ENCODE assay signal across 17 cellular contexts in the genomic region with DNA sequence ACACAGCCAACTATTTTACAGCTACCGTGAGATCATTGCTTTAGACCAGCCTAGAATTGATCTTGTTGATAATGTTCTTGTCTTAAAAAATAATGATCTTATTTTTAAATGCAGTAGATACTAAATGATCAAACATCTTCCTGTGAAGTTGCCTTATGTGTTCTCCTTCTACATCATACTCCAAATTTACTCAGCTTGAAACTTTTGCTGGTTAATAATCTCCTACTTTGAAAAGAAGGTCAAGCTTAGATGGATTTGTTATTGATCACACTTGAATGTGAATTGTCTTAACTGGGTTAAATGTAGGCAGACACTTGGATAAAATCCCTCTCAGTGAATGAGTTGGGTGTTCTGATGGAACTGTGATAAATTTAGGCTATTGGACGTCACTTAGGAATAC.
DNase-seq lines count a peak whose midpoint lies in the region; ATAC-seq and TF ChIP-seq lines count a peak whose summit lies in the region.
"Had no signal": no experiment of that assay in that cellular context is flagged by ENCODE, and none has a peak within 500 bp of the region (broad histone marks: within the 10 kb centered on the region; RNA-seq: fewer than 3 reads in every experiment).

No MANE protein-coding gene starts in this region.

- no peak overlapping the region for H2AK5ac ChIP-seq in neuronal stem cell (ENCODE audit: low read depth, low read length)

- H3K4me3 Mint-ChIP-seq in glutamatergic neuron (ENCODE audit: unreplicated experiment), result no peak overlapping the region
- H3K4me3 Mint-ChIP-seq: CD4-positive, alpha-beta T cell; CD8-positive, alpha-beta T cell had no signal

- H3K4ac ChIP-seq in neuronal stem cell (ENCODE audit: low read length), result no peak overlapping the region

- WGBS in smooth muscle cell (ENCODE audit: low lambda C conversion rate), result 76% methylated on average over 2 of the region's 2 CpGs
- no CpG with 5 or more reads among the region's 2 CpGs for WGBS in neuronal stem cell (ENCODE audit: extremely low coverage in 2 of 2, insufficient read length in 2 of 2, insufficient replicate concordance in 1 of 2), 2 donors
- 78% methylated on average over 2 of the region's 2 CpGs for WGBS in mammary epithelial cell (ENCODE audit: low coverage, missing lambda C conversion rate)

- no peaks in the 10 kb centered on the region for H3K4me1 Mint-ChIP-seq in glutamatergic neuron (ENCODE audit: low read depth, unreplicated experiment)

- peaks cover 4% of the 10 kb centered on the region for H3K9me3 Mint-ChIP-seq in glutamatergic neuron (ENCODE audit: unreplicated experiment)
- H3K9me3 Mint-ChIP-seq: CD4-positive, alpha-beta T cell; CD8-positive, alpha-beta T cell had no signal

- H3K36me3 ChIP-seq in smooth muscle cell (ENCODE audit: low read depth) (no peaks in the 10 kb centered on the region), neuronal stem cell (replicated peaks in 1 of 2; ENCODE audit: control insufficient read depth in 2 of 2, insufficient read depth in 2 of 2, low read length in 2 of 2) (no peaks in the 10 kb centered on the region), mammary epithelial cell (ENCODE audit: insufficient read depth, low read length) (no peaks in the 10 kb centered on the region)
- H3K36me3 ChIP-seq: BE2C; BLaER1 treated with 17β-estradiol and CSF1 and Interleukin-3, amounts not matched to agents 10 nM and 100 nM had no signal

- H2BK5ac ChIP-seq in neuronal stem cell (ENCODE audit: low read length), result no peak overlapping the region

- H3K79me1 ChIP-seq in neuronal stem cell (ENCODE audit: low read depth, low read length), result no peaks in the 10 kb centered on the region

- dilution Hi-C loops in mammary epithelial cell (cut with HindIII; ENCODE audit: low sequenced_read_pairs), result no loop called here

- no peak overlapping the region for H3K27ac Mint-ChIP-seq in glutamatergic neuron (ENCODE audit: unreplicated experiment)
- H3K27ac Mint-ChIP-seq: CD4-positive, alpha-beta T cell; CD8-positive, alpha-beta T cell had no signal

- H3K9me3 ChIP-seq in smooth muscle cell (replicated peaks; ENCODE audit: low read depth) (no peaks in the 10 kb centered on the region), neuronal stem cell (replicated peaks in 1 of 2; ENCODE audit: control insufficient read depth in 2 of 2, insufficient read depth in 1 of 2, low read depth in 1 of 2, low read length in 2 of 2) (no peaks in the 10 kb centered on the region), mammary epithelial cell (replicated peaks; ENCODE audit: insufficient read depth, low read length) (no peaks in the 10 kb centered on the region)
- H3K9me3 ChIP-seq: BE2C; BLaER1 treated with 17β-estradiol and CSF1 and Interleukin-3, amounts not matched to agents 10 nM and 100 nM; Caco-2 had no signal

- no peaks in the 10 kb centered on the region for H3K27me3 Mint-ChIP-seq in glutamatergic neuron (ENCODE audit: unreplicated experiment)

- no peak overlapping the region for H3K14ac ChIP-seq in neuronal stem cell (ENCODE audit: low read length)

- H4K8ac ChIP-seq in neuronal stem cell (ENCODE audit: low read depth, low read length), result no peak overlapping the region

- H3K4me3 ChIP-seq in smooth muscle cell, result no peak overlapping the region
- no peak overlapping the region for H3K4me3 ChIP-seq in neuronal stem cell (ENCODE audit: low read length in 2 of 2)
- H3K4me3 ChIP-seq in mammary epithelial cell (replicated peaks in 1 of 3; ENCODE audit: insufficient read depth in 1 of 3, low read depth in 2 of 3, low read length in 3 of 3), result no peak overlapping the region
- H3K4me3 ChIP-seq: BLaER1 treated with 17β-estradiol and CSF1 and Interleukin-3, amounts not matched to agents 10 nM and 100 nM had no signal

- peak; percentile 82 for ATAC-seq in GM18508 (IDR thresholded peaks at IDR 0.05; ENCODE audit: insufficient read depth, unreplicated experiment)
- ATAC-seq in GM18907 (IDR thresholded peaks at IDR 0.05; ENCODE audit: unreplicated experiment), result peak; percentile 70
- ATAC-seq: CD8-positive, alpha-beta T cell had no signal

- H2BK12ac ChIP-seq in neuronal stem cell (ENCODE audit: low read length), result no peak overlapping the region

- H3K9ac ChIP-seq in smooth muscle cell (ENCODE audit: low read depth) (no peak overlapping the region), neuronal stem cell (ENCODE audit: low read depth, low read length, poor library complexity) (no peak overlapping the region), mammary epithelial cell (ENCODE audit: insufficient read depth, low read length) (no peak overlapping the region)
- H3K9ac ChIP-seq: BLaER1 treated with 17β-estradiol and CSF1 and Interleukin-3, amounts not matched to agents 10 nM and 100 nM had no signal

- H4K91ac ChIP-seq in neuronal stem cell (ENCODE audit: low read depth, low read length, poor library complexity), result no peak overlapping the region

- H3K79me2 ChIP-seq in smooth muscle cell (ENCODE audit: low read depth) (no peaks in the 10 kb centered on the region), mammary epithelial cell (ENCODE audit: insufficient read depth, low read length) (no peaks in the 10 kb centered on the region)

- H2BK120ac ChIP-seq in neuronal stem cell (ENCODE audit: low read depth, low read length), result no peak overlapping the region

- H3K27me3 ChIP-seq in smooth muscle cell (ENCODE audit: low read depth) (no peaks in the 10 kb centered on the region), neuronal stem cell (ENCODE audit: control insufficient read depth in 3 of 3, insufficient read depth in 3 of 3, low read depth in 1 of 3, low read length in 3 of 3) (no peaks in the 10 kb centered on the region), mammary epithelial cell (ENCODE audit: insufficient read depth, low read length) (no peaks in the 10 kb centered on the region)
- H3K27me3 ChIP-seq: BLaER1 treated with 17β-estradiol and CSF1 and Interleukin-3, amounts not matched to agents 10 nM and 100 nM had no signal

- CTCF ChIA-PET in mammary epithelial cell (lab: Charles Lee; ENCODE audit: low non-redundant PET), result interaction anchor here (0.5 kb wide), 1 partner anchor 90 kb away, joined by 5 read pairs; no protein-coding TSS in a partner anchor

- H3K27ac ChIP-seq in smooth muscle cell (ENCODE audit: low read depth), result peak overlapping the region; percentile 47
- no peak overlapping the region for H3K27ac ChIP-seq in neuronal stem cell (replicated peaks; ENCODE audit: low read length)
- no peak overlapping the region for H3K27ac ChIP-seq in mammary epithelial cell (ENCODE audit: insufficient read depth, low read depth, low read length)
- H3K27ac ChIP-seq: BLaER1 treated with 17β-estradiol and CSF1 and Interleukin-3, amounts not matched to agents 10 nM and 100 nM; C4-2B had no signal

- H4K20me1 ChIP-seq in smooth muscle cell (ENCODE audit: low read depth) (no peaks in the 10 kb centered on the region), mammary epithelial cell (ENCODE audit: insufficient read depth, low read length) (no peaks in the 10 kb centered on the region)

- no peak overlapping the region for H3K18ac ChIP-seq in neuronal stem cell (ENCODE audit: low read length)

- no peak overlapping the region for H3K4me2 ChIP-seq in smooth muscle cell
- no peak overlapping the region for H3K4me2 ChIP-seq in neuronal stem cell (ENCODE audit: insufficient read depth, low read length, poor library complexity, severe bottlenecking)
- H3K4me2 ChIP-seq in mammary epithelial cell (ENCODE audit: insufficient read depth, low read depth, low read length), result no peak overlapping the region

- H3K36me3 Mint-ChIP-seq in glutamatergic neuron (ENCODE audit: unreplicated experiment), result no peaks in the 10 kb centered on the region
- H3K36me3 Mint-ChIP-seq: CD8-positive, alpha-beta T cell had no signal

- H3K23ac ChIP-seq in neuronal stem cell (ENCODE audit: low read depth, low read length, poor library complexity), result no peak overlapping the region

- H3F3A ChIP-seq in smooth muscle cell (ENCODE audit: low read depth), result no peaks in the 10 kb centered on the region

- no peak for TF ChIP-seq CTCF in smooth muscle cell (IDR thresholded peaks at IDR 0.05; ENCODE audit: borderline replicate concordance, insufficient read depth, poor library complexity, severe bottlenecking)
- no peak for TF ChIP-seq CTCF in mammary epithelial cell (conservative IDR thresholded peaks at IDR 0.05 in 1 of 2, IDR thresholded peaks at IDR 0.05 in 1 of 2; ENCODE audit: extremely low read depth in 1 of 2, insufficient read depth in 1 of 2, low read depth in 1 of 2, low read length in 2 of 2)
- no peak for TF ChIP-seq CTCF in glutamatergic neuron (IDR thresholded peaks at IDR 0.05; ENCODE audit: partially characterized antibody, unreplicated experiment)

- H2AFZ ChIP-seq in smooth muscle cell (ENCODE audit: low read depth) (no peak overlapping the region), neuronal stem cell (ENCODE audit: low read length) (no peak overlapping the region), mammary epithelial cell (ENCODE audit: low read depth, low read length) (no peak overlapping the region)

- intact Hi-C loops in mammary epithelial cell (cut with micrococcal nuclease), result no loop called here

- no peak overlapping the region for H2BK15ac ChIP-seq in neuronal stem cell (ENCODE audit: low read length)

- no TSS peak for BruUV-seq in mammary epithelial cell (replicated peaks; lab: Mats Ljungman, UMichigan)

- H3K4me1 ChIP-seq in smooth muscle cell (ENCODE audit: low read depth) (peaks cover 7% of the 10 kb centered on the region), neuronal stem cell (ENCODE audit: control insufficient read depth in 2 of 2, insufficient read depth in 1 of 2, low read depth in 1 of 2, low read length in 2 of 2) (peaks cover 0 to 1% of the 10 kb centered on the region in 2 donors), mammary epithelial cell (ENCODE audit: insufficient read depth, low read length) (peaks cover 20% of the 10 kb centered on the region)
- H3K4me1 ChIP-seq: BE2C, Caco-2 had no signal

- in situ Hi-C loops in mammary epithelial cell (cut with MboI; ENCODE audit: low sequenced_read_pairs in 2 of 2), result no loop called here

- DNase-seq in smooth muscle cell (lab: John Stamatoyannopoulos, UW; ENCODE audit: unreplicated experiment) (no peak), neuronal stem cell (ENCODE audit: low spot score) (no peak), mammary epithelial cell (no peak), glutamatergic neuron (no peak)
- DNase-seq: 8988T; ACHN; BE2C; Caco-2; Calu3; CD4-positive, alpha-beta T cell; CD8-positive, alpha-beta T cell; DMS79 treated with DMSO at 0.1 percent for 48 hours; GF-D8 had no signal
